ENCODE assay signal across 24 cellular contexts in genomic region chr5:100424787-100425186, GRCh38.
"Had no signal": no experiment of that assay in that cellular context is flagged by ENCODE, and none has a peak within 500 bp of the region (broad histone marks: within the 10 kb centered on the region; RNA-seq: fewer than 3 reads in every experiment).

No MANE protein-coding gene starts in this region.

- DNase-seq: activated CD4-positive, alpha-beta T cell treated with anti-CD3 and anti-CD28 coated beads, Interleukin-2, amount 50 U/mL, for 1 hour; activated CD4-positive, CD25-positive, alpha-beta regulatory T cell treated with anti-CD3 and anti-CD28 coated beads, Interleukin-2, amount 50 U/mL, for 72 hours; activated naive CD4-positive, alpha-beta T cell; activated T-cell treated with anti-CD3 and anti-CD28 coated beads for 4 hours; activated T-cell treated with anti-CD3 and anti-CD28 coated beads, Interleukin-2, amount 50 U/mL, for 72 hours; colonic mucosa; effector CD8-positive, alpha-beta T cell; left cardiac atrium; naive thymus-derived CD4-positive, alpha-beta T cell; nucleus accumbens; pancreas; stimulated activated CD4-positive, alpha-beta T cell treated with anti-CD3 and anti-CD28 coated beads, Interleukin-15, amount 100 ng/mL, for 24 hours; stimulated activated CD4-positive, alpha-beta T cell treated with anti-CD3 and anti-CD28 coated beads, Interleukin-2, amount 100 ng/mL, for 24 hours; stimulated activated naive CD4-positive, alpha-beta T cell; SW 1271; T-helper 9 cell; tibial artery; upper lobe of right lung had no signal

- H3K27me3 ChIP-seq: colonic mucosa, pancreas, right atrium auricular region, suprapubic skin, tibial artery, upper lobe of right lung had no signal

- H3K4me3 ChIP-seq: colonic mucosa, pancreas, prostate gland, right atrium auricular region, suprapubic skin, tibial artery, upper lobe of right lung had no signal

- H3K4me1 ChIP-seq: colonic mucosa, pancreas, prostate gland, right atrium auricular region, suprapubic skin, tibial artery, upper lobe of right lung had no signal

- ATAC-seq: activated naive CD4-positive, alpha-beta T cell treated with anti-CD3 and anti-CD28 coated beads, Interleukin-2, amount 50 U/mL, for 72 hours; activated T-cell treated with anti-CD3 and anti-CD28 coated beads, Interleukin-2, amount 50 U/mL, for 72 hours; left cardiac atrium; naive thymus-derived CD4-positive, alpha-beta T cell; pancreas; upper lobe of right lung had no signal

- H3K27me3 Mint-ChIP-seq: naive thymus-derived CD4-positive, alpha-beta T cell had no signal

- H3K4me1 Mint-ChIP-seq: naive thymus-derived CD4-positive, alpha-beta T cell; neural crest cell had no signal

- H3K36me3 ChIP-seq: colonic mucosa, pancreas, prostate gland, right atrium auricular region, suprapubic skin, tibial artery, upper lobe of right lung had no signal

- H3K27ac ChIP-seq: colonic mucosa, pancreas, prostate gland, right atrium auricular region, suprapubic skin, tibial artery, upper lobe of right lung had no signal

- H3K4me3 Mint-ChIP-seq: activated T-cell treated with anti-CD3 and anti-CD28 coated beads, Interleukin-2, amount 50 U/mL, for 72 hours; naive thymus-derived CD4-positive, alpha-beta T cell; neural crest cell; T-helper 1 cell treated with Interleukin-12 subunit alpha and Interleukin-12 subunit beta and Interleukin-4 antibody, amounts not matched to agents 30 μg/mL and 1 μg/mL, for 36 hours had no signal

- H3K27ac Mint-ChIP-seq: activated naive CD4-positive, alpha-beta T cell treated with anti-CD3 and anti-CD28 coated beads, Interleukin-2, amount 50 U/mL, for 72 hours; activated T-cell treated with anti-CD3 and anti-CD28 coated beads, Interleukin-2, amount 50 U/mL, for 72 hours; naive thymus-derived CD4-positive, alpha-beta T cell; T-helper 1 cell treated with Interleukin-12 subunit alpha and Interleukin-12 subunit beta and Interleukin-4 antibody, amounts not matched to agents 30 μg/mL and 1 μg/mL, for 36 hours had no signal

- H3K9me3 ChIP-seq: colonic mucosa, prostate gland had no signal
